8 cellular contexts compared by ENCODE assay signal in genomic region chr3:38031022-38031994, GRCh38. TPM values are rescaled to one million over a fixed set of nuclear protein-coding genes. Genes with fewer than 3 reads are reported as not detected.
DNase-seq lines count a peak whose midpoint lies in the region; ATAC-seq, FAIRE-seq and TF ChIP-seq lines count a peak whose summit lies in the region.

No MANE protein-coding gene starts in this region.

- H3K27ac ChIP-seq in endothelial cell of umbilical vein (ENCODE audit: insufficient read depth, low read depth, low read length) (no peak overlapping the region), pancreas (peak overlapping the region in 2 of 4 donors; percentile 59 to 63)

- peaks cover 4% of the 10 kb centered on the region; the same call in 1 of the 2 replicates for H3K27me3 Mint-ChIP-seq in HFFc6 (ENCODE audit: insufficient read depth)

- H2AFZ ChIP-seq in endothelial cell of umbilical vein (ENCODE audit: low read depth, low read length), result peak overlapping the region; percentile 28

- no peaks in the 10 kb centered on the region for H3K36me3 Mint-ChIP-seq in HFFc6 (ENCODE audit: low read depth)

- H3K4me2 ChIP-seq in endothelial cell of umbilical vein (ENCODE audit: insufficient read depth, low read length), result no peak overlapping the region

- TF ChIP-seq CTCF in HFFc6 (IDR thresholded peaks at IDR 0.05) (no peak), endothelial cell of umbilical vein (IDR thresholded peaks at IDR 0.05; ENCODE audit: extremely low read depth in 1 of 2, insufficient read depth in 1 of 2, low read depth in 1 of 2, low read length in 2 of 2) (no peak), pancreas (IDR thresholded peaks at IDR 0.05) (no peak)

- H3K4me3 Mint-ChIP-seq in HFFc6, result peak overlapping the region; percentile 45

- BruUV-seq in endothelial cell of umbilical vein (replicated peaks; lab: Mats Ljungman, UMichigan), result no TSS peak

- POLR2A ChIA-PET in endothelial cell of umbilical vein (lab: Charles Lee), result no interaction called here

- H3K9ac ChIP-seq in endothelial cell of umbilical vein (replicated peaks; ENCODE audit: extremely low read depth, insufficient read depth, low read length), result no peak overlapping the region

- no peaks in the 10 kb centered on the region for H3K9me3 Mint-ChIP-seq in HFFc6

- DNase-seq in HFFc6, result peak; percentile 53
- DNase-seq in activated CD4-positive, alpha-beta T cell treated with anti-CD3 and anti-CD28 coated beads for 4 hours, result peak; percentile 57 to 67
- no peak for DNase-seq in endothelial cell of umbilical vein (ENCODE audit: low read depth, low spot score)
- DNase-seq in pancreas, result peak in 2 of 6 donors; percentile 52 to 61
- DNase-seq in NCI-H2171 (lab: John Stamatoyannopoulos, UW), result no peak
- DNase-seq in NOMO-1 treated with dmso at 0.1 percent for 144 hours (lab: John Stamatoyannopoulos, UW; ENCODE audit: unreplicated experiment), result no peak
- DNase-seq in NCI-H2227 treated with DMSO at 0.1 percent for 48 hours (lab: John Stamatoyannopoulos, UW), result no peak

- WGBS in pancreas, 2 donors, result 34 to 43% methylated on average over 8 to 9 of the region's 9 CpGs

- intact Hi-C loops in endothelial cell of umbilical vein (cut with micrococcal nuclease), result no loop called here
- intact Hi-C loops in pancreas (cut with DNase I), result no loop called here

- dilution Hi-C loops in endothelial cell of umbilical vein (cut with MboI; ENCODE audit: extremely low pct_ligation_motif_present, low sequenced_read_pairs), result no loop called here

- peak overlapping the region; percentile 72 for H3K27ac Mint-ChIP-seq in HFFc6

- peaks cover 22% of the 10 kb centered on the region for H3K4me1 Mint-ChIP-seq in HFFc6 (ENCODE audit: low read depth)

- H3K4me1 ChIP-seq in endothelial cell of umbilical vein (ENCODE audit: control insufficient read depth, extremely low read depth, insufficient read depth, low read length) (peaks cover 4% of the 10 kb centered on the region), pancreas (peaks cover 0 to 8% (median 0%) of the 10 kb centered on the region in 3 donors)

- no peaks in the 10 kb centered on the region for H3K9me1 ChIP-seq in endothelial cell of umbilical vein (replicated peaks; ENCODE audit: control insufficient read depth, extremely low read depth, insufficient read depth, low read length)

- H3K4me3 ChIP-seq in endothelial cell of umbilical vein (replicated peaks in 1 of 3; ENCODE audit: insufficient read depth in 1 of 3, low read depth in 1 of 3, low read length in 3 of 3), result no peak overlapping the region
- no peak overlapping the region for H3K4me3 ChIP-seq in pancreas

- CTCF ChIA-PET in endothelial cell of umbilical vein (lab: Charles Lee), result interaction anchor here (1.0 to 1.5 kb wide), 3 partner anchors 28 to 34 kb away, joined by 3 read pairs; no protein-coding TSS in a partner anchor

- FAIRE-seq in endothelial cell of umbilical vein (lab: Jason Lieb, UNC) (peak; percentile 37), pancreas (lab: Jason Lieb, UNC) (no peak)

- ATAC-seq in pancreas (peak; percentile 33 to 70 (median 58)), HG02763 (IDR thresholded peaks at IDR 0.05; ENCODE audit: unreplicated experiment) (no peak)

- TF ChIP-seq POLR2A in endothelial cell of umbilical vein (IDR thresholded peaks at IDR 0.05; ENCODE audit: low read depth, low read length), result no peak

- no peaks in the 10 kb centered on the region for H3K27me3 ChIP-seq in endothelial cell of umbilical vein (ENCODE audit: control insufficient read depth in 2 of 2, insufficient read depth in 2 of 2, low read length in 2 of 2)
- H3K27me3 ChIP-seq in pancreas, result no peaks in the 10 kb centered on the region

- H3K9me3 ChIP-seq in endothelial cell of umbilical vein (replicated peaks; ENCODE audit: control insufficient read depth, insufficient read depth, low read length) (no peaks in the 10 kb centered on the region), pancreas (no peaks in the 10 kb centered on the region)

- no peaks in the 10 kb centered on the region for H3K36me3 ChIP-seq in endothelial cell of umbilical vein (ENCODE audit: control insufficient read depth in 2 of 2, extremely low read depth in 1 of 2, insufficient read depth in 2 of 2, low read length in 2 of 2)
- H3K36me3 ChIP-seq in pancreas, result no peaks in the 10 kb centered on the region

- H4K20me1 ChIP-seq in endothelial cell of umbilical vein (replicated peaks; ENCODE audit: control insufficient read depth, extremely low read depth, insufficient read depth, low read length), result no peaks in the 10 kb centered on the region

- no peaks in the 10 kb centered on the region for H3K79me2 ChIP-seq in endothelial cell of umbilical vein (ENCODE audit: control insufficient read depth, insufficient read depth, low read length)

TF ChIP-seq in endothelial cell of umbilical vein, 7 proteins besides CTCF, POLR2A, EP300 and RAD21:
- no peak for TF ChIP-seq POLR2AphosphoS5 (IDR thresholded peaks at IDR 0.05; ENCODE audit: insufficient read depth, low read depth, low read length)
- TF ChIP-seq, protein P1, sequence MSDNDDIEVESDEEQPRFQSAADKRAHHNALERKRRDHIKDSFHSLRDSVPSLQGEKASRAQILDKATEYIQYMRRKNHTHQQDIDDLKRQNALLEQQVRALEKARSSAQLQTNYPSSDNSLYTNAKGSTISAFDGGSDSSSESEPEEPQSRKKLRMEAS (IDR thresholded peaks at IDR 0.05; ENCODE audit: insufficient read depth, insufficient read length), result no peak
- no peak for TF ChIP-seq EZH2 (IDR thresholded peaks at IDR 0.05; ENCODE audit: borderline replicate concordance, low read depth, low read length, severe bottlenecking)
- TF ChIP-seq GATA2 (IDR thresholded peaks at IDR 0.05; ENCODE audit: insufficient read depth, insufficient read length, low read depth, low read length), result no peak
- TF ChIP-seq MYC (IDR thresholded peaks at IDR 0.05; ENCODE audit: low read depth, low read length), result no peak
- TF ChIP-seq FOS (IDR thresholded peaks at IDR 0.05; ENCODE audit: borderline replicate concordance, insufficient read depth, low read length), result no peak
- TF ChIP-seq JUN (IDR thresholded peaks at IDR 0.05; ENCODE audit: borderline replicate concordance, insufficient read depth, insufficient read length, low read depth), result no peak

RNA-seq across cellular contexts. Expression of gene PLCD1, which starts 1.9 kb away (rescaled TPM):
- total RNA-seq in HFFc6 (2021; fragmentation: NEBNext Ultra II Directional; extraction: Animal tissue kit (Norgen Biotek cat#: 25700)), result 10 to 100 TPM; 11.1 to 22.4 (median 17.6) TPM
- total RNA-seq in endothelial cell of umbilical vein, result 15.3 and 18.5 TPM in 2 replicates
- 12.6 and 13.1 TPM in 2 replicates for polyA plus RNA-seq in endothelial cell of umbilical vein
- 6.9 and 9.4 TPM in 2 replicates for polyA plus RNA-seq in endothelial cell of umbilical vein (2011; cell fraction: cytosol; rRNA removed)
- 19.9 and 26.2 TPM in 2 replicates for polyA plus RNA-seq in endothelial cell of umbilical vein (2011; cell fraction: nucleus; rRNA removed)
- 8.2 and 12.7 TPM in 2 replicates for polyA plus RNA-seq in endothelial cell of umbilical vein (2012)
- 18.9 and 20.7 TPM in 2 replicates for polyA minus RNA-seq in endothelial cell of umbilical vein
- polyA minus RNA-seq in endothelial cell of umbilical vein (2011; cell fraction: cytosol; rRNA and poly(A)+ RNA removed), result 1.1 TPM
- 4.7 and 8.8 TPM in 2 replicates for polyA minus RNA-seq in endothelial cell of umbilical vein (2011; cell fraction: nucleus; rRNA and poly(A)+ RNA removed)
- total RNA-seq in pancreas, result 10 to 100 TPM in 2 of 6 donors, 1 to 10 TPM in 4; 7.5 to 15.6 (median 8.9) TPM
- 10 to 100 TPM; 14.3 to 14.6 TPM for polyA plus RNA-seq in pancreas

RNA-seq across cellular contexts. Expression of gene DLEC1, which starts 7.7 kb away (rescaled TPM):
- total RNA-seq in HFFc6 (2021; fragmentation: NEBNext Ultra II Directional; extraction: Animal tissue kit (Norgen Biotek cat#: 25700)), result under 1 TPM in 1 of 6 experiments, not detected in 5; 0.05 TPM
- total RNA-seq in endothelial cell of umbilical vein (not detected in 2 replicates), pancreas (under 1 TPM; 0.14 to 0.60 (median 0.49) TPM)
- polyA plus RNA-seq in endothelial cell of umbilical vein (not detected in 2 replicates), pancreas (under 1 TPM; 0.61 to 0.75 TPM)
- not detected in 2 replicates for polyA plus RNA-seq in endothelial cell of umbilical vein (2011; cell fraction: cytosol; rRNA removed)
- 0.13 and 0.14 TPM in 2 replicates for polyA plus RNA-seq in endothelial cell of umbilical vein (2011; cell fraction: nucleus; rRNA removed)
- polyA plus RNA-seq in endothelial cell of umbilical vein (2012), result not detected in 2 replicates
- 0.04 TPM in 1 of 2 replicates, not detected in the other for polyA minus RNA-seq in endothelial cell of umbilical vein
- not detected for polyA minus RNA-seq in endothelial cell of umbilical vein (2011; cell fraction: cytosol; rRNA and poly(A)+ RNA removed)
- not detected in 2 replicates for polyA minus RNA-seq in endothelial cell of umbilical vein (2011; cell fraction: nucleus; rRNA and poly(A)+ RNA removed)

RNA-seq across cellular contexts. Expression of gene VILL, which starts 40.7 kb away (rescaled TPM):
- total RNA-seq in HFFc6 (2021; fragmentation: NEBNext Ultra II Directional; extraction: Animal tissue kit (Norgen Biotek cat#: 25700)), result 1 to 10 TPM; 3.5 to 4.6 (median 3.7) TPM
- total RNA-seq in endothelial cell of umbilical vein (6.9 and 9.0 TPM in 2 replicates), pancreas (1 to 10 TPM; 1.2 to 6.6 (median 2.7) TPM)
- polyA plus RNA-seq in endothelial cell of umbilical vein (10.0 and 11.6 TPM in 2 replicates), pancreas (1 to 10 TPM; 5.1 to 7.0 TPM)
- polyA plus RNA-seq in endothelial cell of umbilical vein (2011; cell fraction: cytosol; rRNA removed), result 6.5 and 8.1 TPM in 2 replicates
- 27.6 and 33.0 TPM in 2 replicates for polyA plus RNA-seq in endothelial cell of umbilical vein (2011; cell fraction: nucleus; rRNA removed)
- polyA plus RNA-seq in endothelial cell of umbilical vein (2012), result 4.2 and 4.6 TPM in 2 replicates
- 14.5 and 20.7 TPM in 2 replicates for polyA minus RNA-seq in endothelial cell of umbilical vein
- polyA minus RNA-seq in endothelial cell of umbilical vein (2011; cell fraction: cytosol; rRNA and poly(A)+ RNA removed), result not detected
- 11.3 and 13.0 TPM in 2 replicates for polyA minus RNA-seq in endothelial cell of umbilical vein (2011; cell fraction: nucleus; rRNA and poly(A)+ RNA removed)

Comparison
In these comparisons a context has a peak if more than half of its experiments do, and no peak if none do; other contexts are left out.
1. DNase-seq: peak in HFFc6 (single experiment) and activated CD4-positive, alpha-beta T cell treated with anti-CD3 and anti-CD28 coated beads for 4 hours (2 of 2); none in endothelial cell of umbilical vein (single experiment), NCI-H2171 (single experiment), NOMO-1 treated with dmso at 0.1 percent for 144 hours (single experiment) and NCI-H2227 treated with DMSO at 0.1 percent for 48 hours (single experiment).